Comparison of ENCODE assay signal across 35 cellular contexts in genomic region chr22:22779213-22779612, GRCh38.
DNase-seq lines count a peak whose midpoint lies in the region; ATAC-seq, FAIRE-seq and TF ChIP-seq lines count a peak whose summit lies in the region.
"Had no signal": no experiment of that assay in that cellular context is flagged by ENCODE, and none has a peak within 500 bp of the region (broad histone marks: within the 10 kb centered on the region; RNA-seq: fewer than 3 reads in every experiment).

No MANE protein-coding gene starts in this region.

- H3K27me3 Mint-ChIP-seq in osteocyte (ENCODE audit: unreplicated experiment): peaks cover 36% of the 10 kb centered on the region
- H3K27me3 Mint-ChIP-seq: CD4-positive, alpha-beta T cell; CD8-positive, alpha-beta memory T cell had no signal

- H3K4me1 ChIP-seq in K562 (replicated peaks in 1 of 2; ENCODE audit: control insufficient read depth in 2 of 2, insufficient read depth in 2 of 2, low read length in 2 of 2): no peaks in the 10 kb centered on the region
- H3K4me1 ChIP-seq: A549, BE2C had no signal

- TF ChIP-seq EP300 in K562 (IDR thresholded peaks at IDR 0.05; ENCODE audit: low read length): no peak

- in situ Hi-C loops in K562 (cut with MboI): no loop called here

- H3K9me3 Mint-ChIP-seq in osteocyte (ENCODE audit: unreplicated experiment): no peaks in the 10 kb centered on the region
- H3K9me3 Mint-ChIP-seq: CD14-positive monocyte; CD4-positive, alpha-beta T cell; CD4-positive, CD25-positive, alpha-beta regulatory T cell; CD8-positive, alpha-beta T cell had no signal

- no peak overlapping the region for H2AFZ ChIP-seq in K562 (ENCODE audit: low read depth, low read length)

- no peaks in the 10 kb centered on the region for H3K36me3 Mint-ChIP-seq in osteocyte (ENCODE audit: unreplicated experiment)
- H3K36me3 Mint-ChIP-seq: CD14-positive monocyte; CD4-positive, alpha-beta memory T cell; CD4-positive, CD25-positive, alpha-beta regulatory T cell; CD8-positive, alpha-beta T cell had no signal

- H3K4me3 Mint-ChIP-seq in osteocyte (ENCODE audit: unreplicated experiment): no peak overlapping the region
- H3K4me3 Mint-ChIP-seq: B cell; CD14-positive monocyte; CD4-positive, alpha-beta memory T cell; CD4-positive, alpha-beta T cell; CD4-positive, CD25-positive, alpha-beta regulatory T cell; CD8-positive, alpha-beta memory T cell; CD8-positive, alpha-beta T cell had no signal

- no peaks in the 10 kb centered on the region for H3K9me3 ChIP-seq in K562 (replicated peaks; ENCODE audit: control insufficient read depth, insufficient read depth, low read depth, low read length)
- H3K9me3 ChIP-seq: A549; BE2C; BLaER1; BLaER1 treated with 17β-estradiol and CSF1 and Interleukin-3, amounts not matched to agents 10 nM and 100 nM; Caco-2 had no signal

- H3K27me3 ChIP-seq in K562 (ENCODE audit: control insufficient read depth in 2 of 2, insufficient read depth in 2 of 2, low read length in 2 of 2): peaks cover 7 to 18% of the 10 kb centered on the region in 2 experiments; a peak in 3 of 5 replicates
- H3K27me3 ChIP-seq: BLaER1; BLaER1 treated with 17β-estradiol and CSF1 and Interleukin-3, amounts not matched to agents 10 nM and 100 nM had no signal

- H3K27ac Mint-ChIP-seq in osteocyte (ENCODE audit: unreplicated experiment): no peak overlapping the region
- H3K27ac Mint-ChIP-seq: B cell; CD14-positive monocyte; CD4-positive, alpha-beta T cell; CD4-positive, CD25-positive, alpha-beta regulatory T cell; CD8-positive, alpha-beta T cell had no signal

- H3K36me3 ChIP-seq in K562 (ENCODE audit: control insufficient read depth, insufficient read depth, low read length): no peaks in the 10 kb centered on the region
- H3K36me3 ChIP-seq: BE2C; BLaER1; BLaER1 treated with 17β-estradiol and CSF1 and Interleukin-3, amounts not matched to agents 10 nM and 100 nM had no signal

- H3K4me2 ChIP-seq in K562 (ENCODE audit: insufficient read depth, low read length): no peak overlapping the region
- H3K4me2 ChIP-seq: A549; BLaER1; BLaER1 treated with 17β-estradiol and CSF1 and Interleukin-3, amounts not matched to agents 10 nM and 100 nM had no signal

- DNase-seq in K562 (ENCODE audit: extremely low read depth in 1 of 4, low spot score in 3 of 4) (no peak), islet precursor cell (peak; percentile 21), osteocyte (ENCODE audit: extremely low spot score, unreplicated experiment) (peak; percentile 40)
- no peak for DNase-seq in NK-92 treated with Interleukin-12 subunit alpha and Interleukin-12 subunit beta, amount 100 ng/mL, for 24 hours (lab: John Stamatoyannopoulos, UW)
- DNase-seq: 8988T; ACHN; AML-193; BE2C; C1 segment of cervical spinal cord; Caco-2; Calu3; CD4-positive, alpha-beta memory T cell; CD4-positive, alpha-beta T cell; CD4-positive, CD25-positive, alpha-beta regulatory T cell; CD8-positive, alpha-beta memory T cell; CD8-positive, alpha-beta T cell; COR-L47; DMS 273 treated with DMSO at 0.1 percent for 48 hours; DMS153; DMS53; DMS79; DMS79 treated with DMSO at 0.1 percent for 48 hours; DND-41; EL had no signal

- intact Hi-C loops in K562 (cut with micrococcal nuclease): no loop called here

- no peak overlapping the region for H3K27ac ChIP-seq in K562 (ENCODE audit: extremely low read depth, low read depth, low read length)
- H3K27ac ChIP-seq: 22Rv1; A549; BLaER1; BLaER1 treated with 17β-estradiol and CSF1 and Interleukin-3, amounts not matched to agents 10 nM and 100 nM; C4-2B had no signal

- POLR2A ChIA-PET in K562 (lab: Yijun Ruan, JAX): interaction anchor here (0.7 to 3.1 kb wide), 8 partner anchors 9 to 159 kb away, joined by 3 to 16 read pairs (median 7); no protein-coding TSS in a partner anchor

- no peaks in the 10 kb centered on the region for H3K9me1 ChIP-seq in K562 (ENCODE audit: control insufficient read depth, insufficient read depth, low read length)

- TF ChIP-seq RAD21 in K562 (CRISPR knock-in tag; conservative IDR thresholded peaks at IDR 0.05 in 1 of 2, IDR thresholded peaks at IDR 0.05 in 1 of 2): no peak

- BruUV-seq in K562 (replicated peaks; lab: Mats Ljungman, UMichigan): no TSS peak

- H3K9ac ChIP-seq in K562 (ENCODE audit: insufficient read depth in 1 of 2, low read depth in 2 of 2, low read length in 2 of 2): no peak overlapping the region
- H3K9ac ChIP-seq: BLaER1; BLaER1 treated with 17β-estradiol and CSF1 and Interleukin-3, amounts not matched to agents 10 nM and 100 nM had no signal

- H4K20me1 ChIP-seq in K562 (replicated peaks; ENCODE audit: control insufficient read depth, insufficient read depth, low read length): 0 out of 2 replicates have a peak, but pooled peaks cover 3% of the 10 kb centered on the region
- H4K20me1 ChIP-seq: BLaER1; BLaER1 treated with 17β-estradiol and CSF1 and Interleukin-3, amounts not matched to agents 10 nM and 100 nM had no signal

- H3K4me3 ChIP-seq in K562: no peak overlapping the region
- H3K4me3 ChIP-seq: A549; BLaER1; BLaER1 treated with 17β-estradiol and CSF1 and Interleukin-3, amounts not matched to agents 10 nM and 100 nM had no signal

- no peaks in the 10 kb centered on the region for H3K79me2 ChIP-seq in K562 (ENCODE audit: control insufficient read depth, insufficient read depth, low read length)

- TF ChIP-seq CTCF in K562 (IDR thresholded peaks at IDR 0.05 in 2 of 3, conservative IDR thresholded peaks at IDR 0.05 in 1 of 3; ENCODE audit: insufficient read depth in 2 of 3, low read depth in 1 of 3, low read length in 3 of 3): no peak
- no peak for TF ChIP-seq CTCF in osteocyte (IDR thresholded peaks at IDR 0.05)

- CTCF ChIA-PET in K562 (lab: Yijun Ruan, JAX; ENCODE audit: low intra/inter-chr PET ratio): interaction anchor here (0.7 to 1.7 kb wide), 3 partner anchors 9 to 62 kb away, joined by 3 to 9 read pairs (median 4); no protein-coding TSS in a partner anchor

- TF ChIP-seq POLR2A in K562 (conservative IDR thresholded peaks at IDR 0.05): no peak

- no peak for FAIRE-seq in K562 (lab: Jason Lieb, UNC)
- FAIRE-seq: A204.1, A549, D721Med had no signal

- 1% methylated on average over 4 of the region's 4 CpGs for WGBS in K562 (ENCODE audit: insufficient coverage, low coverage, missing lambda C conversion rate)

- ATAC-seq in K562 (no peak), HG03469 (IDR thresholded peaks at IDR 0.05; ENCODE audit: unreplicated experiment) (no peak), GM18909 (IDR thresholded peaks at IDR 0.05; ENCODE audit: poor library complexity, unreplicated experiment) (no peak)
- ATAC-seq: A549; CD8-positive, alpha-beta T cell had no signal

- no peaks in the 10 kb centered on the region for H3K4me1 Mint-ChIP-seq in osteocyte (ENCODE audit: unreplicated experiment)

TF ChIP-seq in K562, 482 proteins besides CTCF, POLR2A, EP300 and RAD21 (continues in another document):
- TF ChIP-seq STAT5B (CRISPR knock-in tag; IDR thresholded peaks at IDR 0.05) (no peak), ARID4B (CRISPR knock-in tag; IDR thresholded peaks at IDR 0.05) (no peak), XRCC5 (IDR thresholded peaks at IDR 0.05; ENCODE audit: low read depth, low read length) (no peak), ZNF184 (CRISPR knock-in tag; IDR thresholded peaks at IDR 0.05) (peak; percentile 61; the same call in 1 of the 2 replicates), GATA2 (CRISPR knock-in tag; IDR thresholded peaks at IDR 0.05) (no peak), ZNF197 (CRISPR knock-in tag; IDR thresholded peaks at IDR 0.05; ENCODE audit: low read depth) (no peak)

Comparison
In these comparisons a context has a peak if more than half of its experiments do, and no peak if none do; other contexts are left out.
1. DNase-seq: peak in islet precursor cell (single experiment) and osteocyte (single experiment); none in K562 (0 of 4) and NK-92 treated with Interleukin-12 subunit alpha and Interleukin-12 subunit beta, amount 100 ng/mL, for 24 hours (single experiment).